In the genomic region with DNA sequence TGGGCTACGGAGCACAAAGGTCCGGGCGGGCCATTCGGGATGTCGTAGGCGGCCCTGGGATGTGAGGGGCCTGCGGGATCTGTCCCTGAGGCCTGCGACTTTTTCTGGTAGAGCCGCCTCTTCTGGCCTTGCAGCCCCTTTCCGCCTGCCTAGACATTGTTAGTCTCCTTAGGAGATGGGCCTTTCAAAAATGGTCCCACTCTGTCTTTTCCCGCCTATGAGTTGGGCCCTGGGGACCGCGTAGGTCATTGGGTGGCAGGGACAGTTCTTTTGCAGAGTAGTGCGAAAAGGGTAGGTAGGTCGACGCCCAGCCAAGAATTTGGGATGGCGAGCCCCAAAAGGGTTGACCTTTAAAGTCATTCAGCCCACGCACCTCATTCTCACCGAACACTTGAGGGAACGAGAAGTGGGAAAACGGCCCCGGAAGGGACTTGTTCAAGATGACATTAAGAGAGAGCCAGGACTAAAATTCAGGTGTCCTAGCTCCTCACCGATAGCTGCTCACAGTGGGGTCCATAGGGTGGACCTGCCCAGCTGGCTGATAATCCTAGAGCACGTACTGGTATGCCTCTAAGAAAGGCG, we compare ENCODE assay signal across 1 cellular context.
TF ChIP-seq lines count a peak whose summit lies in the region.

No MANE protein-coding gene starts in this region.

TF ChIP-seq in GM23338, 12 proteins besides CTCF, POLR2A, EP300 and RAD21 (continued from another document):
- no peak for TF ChIP-seq EZH2phosphoT487 (IDR thresholded peaks at IDR 0.05; ENCODE audit: unreplicated experiment)
- no peak for TF ChIP-seq ZNF331 (CRISPR knock-in tag; IDR thresholded peaks at IDR 0.05; ENCODE audit: low read depth)
- no peak for TF ChIP-seq JUNB (IDR thresholded peaks at IDR 0.05; ENCODE audit: unreplicated experiment)
TF ChIP-seq in GM23338: peak in this region for 0.
